23 cellular contexts compared by ENCODE assay signal in genomic region chr9:106874657-106875056, GRCh38. TPM values are rescaled to one million over a fixed set of nuclear protein-coding genes. Genes with fewer than 3 reads are reported as not detected.
DNase-seq lines count a peak whose midpoint lies in the region; ATAC-seq and TF ChIP-seq lines count a peak whose summit lies in the region.
"Had no signal": no experiment of that assay in that cellular context is flagged by ENCODE, and none has a peak within 500 bp of the region (broad histone marks: within the 10 kb centered on the region; RNA-seq: fewer than 3 reads in every experiment).

No MANE protein-coding gene starts in this region.

- H3K4me1 Mint-ChIP-seq in endothelial cell (ENCODE audit: unreplicated experiment) (peaks cover 57% of the 10 kb centered on the region), neural progenitor cell (peaks cover 7% of the 10 kb centered on the region), progenitor cell of endocrine pancreas (ENCODE audit: low read depth) (peaks cover 22% of the 10 kb centered on the region)
- H3K4me1 Mint-ChIP-seq: naive B cell; stimulated activated effector memory CD8-positive, alpha-beta T cell treated with anti-CD3 and anti-CD28 coated beads, Interleukin-12 subunit alpha, Interleukin-12 subunit beta, amount 100 ng/mL, for 72 hours had no signal

- H3K27ac ChIP-seq in neural progenitor cell (peak overlapping the region; percentile 54), RWPE1 (no peak overlapping the region)
- H3K27ac ChIP-seq: C4-2B had no signal

- CTCF ChIA-PET in RWPE1 (lab: Yijun Ruan, JAX), result no interaction called here

- DNase-seq in LHCN-M2 (ENCODE audit: low read depth), result peak; percentile 74
- DNase-seq in endothelial cell (ENCODE audit: low spot score), result no peak
- no peak for DNase-seq in neural progenitor cell (ENCODE audit: low spot score)
- DNase-seq in SW480 (ENCODE audit: low spot score), result no peak
- no peak for DNase-seq in BE2C
- no peak for DNase-seq in progenitor cell of endocrine pancreas (ENCODE audit: low spot score, unreplicated experiment)
- DNase-seq in RWPE1 (ENCODE audit: low spot score), result no peak
- DNase-seq: activated CD4-positive, alpha-beta T cell treated with anti-CD3 and anti-CD28 coated beads for 4 hours; activated CD8-positive, alpha-beta memory T cell treated with anti-CD3 and anti-CD28 coated beads for 24 hours; activated T-cell treated with anti-CD3 and anti-CD28 coated beads, Interleukin-2, amount 50 U/mL, for 4 hours; heart left ventricle; naive B cell; NCI-H1417 treated with DMSO at 0.1 percent for 48 hours; NCI-H510A treated with DMSO at 0.1 percent for 48 hours; occipital lobe; spleen; stimulated activated CD4-positive, alpha-beta T cell treated with anti-CD3 and anti-CD28 coated beads, Interleukin-2, amount 100 ng/mL, for 48 hours had no signal

- H3K79me2 ChIP-seq in neural progenitor cell (ENCODE audit: low read depth), result peaks cover 100% of the 10 kb centered on the region

- H3K4me3 Mint-ChIP-seq in endothelial cell (ENCODE audit: unreplicated experiment) (peak overlapping the region; percentile 12), neural progenitor cell (no peak overlapping the region), progenitor cell of endocrine pancreas (ENCODE audit: low read depth) (no peak overlapping the region)
- H3K4me3 Mint-ChIP-seq: activated T-cell treated with anti-CD3 and anti-CD28 coated beads, Interleukin-2, amount 50 U/mL, for 4 hours; naive B cell; stimulated activated effector memory CD8-positive, alpha-beta T cell treated with anti-CD3 and anti-CD28 coated beads, Interleukin-12 subunit alpha, Interleukin-12 subunit beta, amount 100 ng/mL, for 72 hours; T-helper 1 cell treated with Interleukin-12 subunit alpha and Interleukin-12 subunit beta and Interleukin-4 antibody, amounts not matched to agents 30 μg/mL and 1 μg/mL, for 36 hours had no signal

- H3K27ac Mint-ChIP-seq in endothelial cell (ENCODE audit: unreplicated experiment) (peak overlapping the region; percentile 16), neural progenitor cell (no peak overlapping the region), progenitor cell of endocrine pancreas (no peak overlapping the region)
- H3K27ac Mint-ChIP-seq: naive B cell; stimulated activated effector memory CD8-positive, alpha-beta T cell treated with anti-CD3 and anti-CD28 coated beads, Interleukin-12 subunit alpha, Interleukin-12 subunit beta, amount 100 ng/mL, for 72 hours; T-helper 1 cell treated with Interleukin-12 subunit alpha and Interleukin-12 subunit beta and Interleukin-4 antibody, amounts not matched to agents 30 μg/mL and 1 μg/mL, for 36 hours had no signal

- H3K36me3 Mint-ChIP-seq in endothelial cell (ENCODE audit: low read depth, unreplicated experiment) (no peaks in the 10 kb centered on the region), neural progenitor cell (peaks cover 81% of the 10 kb centered on the region), progenitor cell of endocrine pancreas (ENCODE audit: insufficient read depth) (no peaks in the 10 kb centered on the region)
- H3K36me3 Mint-ChIP-seq: naive B cell; stimulated activated effector memory CD8-positive, alpha-beta T cell treated with anti-CD3 and anti-CD28 coated beads, Interleukin-12 subunit alpha, Interleukin-12 subunit beta, amount 100 ng/mL, for 72 hours had no signal

- peaks cover 45% of the 10 kb centered on the region for H3F3A ChIP-seq in neural progenitor cell (ENCODE audit: low read depth)

- peaks cover 76% of the 10 kb centered on the region for H3K4me1 ChIP-seq in neural progenitor cell
- H3K4me1 ChIP-seq in BE2C, result peaks cover 17% of the 10 kb centered on the region

- H3K9me3 ChIP-seq in neural progenitor cell (ENCODE audit: low read depth) (no peaks in the 10 kb centered on the region), BE2C (no peaks in the 10 kb centered on the region)
- H3K9me3 ChIP-seq: heart left ventricle, spleen had no signal

- no peaks in the 10 kb centered on the region for H3K36me3 ChIP-seq in neural progenitor cell
- H3K36me3 ChIP-seq in BE2C, result no peaks in the 10 kb centered on the region; the same call in 1 of the 2 replicates
- H3K36me3 ChIP-seq: heart left ventricle, spleen had no signal

- H4K20me1 ChIP-seq in neural progenitor cell (ENCODE audit: low read depth), result peaks cover 100% of the 10 kb centered on the region

- POLR2A ChIA-PET in RWPE1 (lab: Yijun Ruan, JAX; ENCODE audit: low non-redundant PET), result no interaction called here

- H2AFZ ChIP-seq in neural progenitor cell (replicated peaks), result no peak overlapping the region

- no peak overlapping the region for H3K9ac ChIP-seq in neural progenitor cell

- no peak for TF ChIP-seq CTCF in endothelial cell (IDR thresholded peaks at IDR 0.05; ENCODE audit: unreplicated experiment)
- TF ChIP-seq CTCF in neural progenitor cell (IDR thresholded peaks at IDR 0.05), result no peak
- no peak for TF ChIP-seq CTCF in BE2C (IDR thresholded peaks at IDR 0.05; ENCODE audit: low read depth, low read length)
- TF ChIP-seq CTCF in progenitor cell of endocrine pancreas (IDR thresholded peaks at IDR 0.05; ENCODE audit: unreplicated experiment), result no peak
- TF ChIP-seq CTCF in RWPE1 (conservative IDR thresholded peaks at IDR 0.05; ENCODE audit: low read depth), result no peak

- H3K27me3 Mint-ChIP-seq in endothelial cell (ENCODE audit: unreplicated experiment) (no peaks in the 10 kb centered on the region), neural progenitor cell (ENCODE audit: insufficient read depth, low read depth) (no peaks in the 10 kb centered on the region), progenitor cell of endocrine pancreas (no peaks in the 10 kb centered on the region)

- no peaks in the 10 kb centered on the region for H3K27me3 ChIP-seq in neural progenitor cell
- H3K27me3 ChIP-seq in BE2C, result no peaks in the 10 kb centered on the region
- H3K27me3 ChIP-seq: heart left ventricle, spleen had no signal

- H3K4me2 ChIP-seq in neural progenitor cell, result no peak overlapping the region

- peak; percentile 58 for ATAC-seq in GM19463 (IDR thresholded peaks at IDR 0.05; ENCODE audit: unreplicated experiment)
- ATAC-seq: activated T-cell treated with anti-CD3 and anti-CD28 coated beads, Interleukin-2, amount 50 U/mL, for 4 hours; heart left ventricle; K562; Panc1; stimulated activated effector memory CD8-positive, alpha-beta T cell treated with anti-CD3 and anti-CD28 coated beads, Interleukin-12 subunit alpha, Interleukin-12 subunit beta, amount 100 ng/mL, for 72 hours had no signal

- H3K4me3 ChIP-seq in neural progenitor cell, result no peak overlapping the region
- H3K4me3 ChIP-seq in BE2C (ENCODE audit: low read depth, low read length), result no peak overlapping the region
- H3K4me3 ChIP-seq: heart left ventricle, K562, spleen had no signal

- H3K9me3 Mint-ChIP-seq in endothelial cell (ENCODE audit: unreplicated experiment), result no peaks in the 10 kb centered on the region
- H3K9me3 Mint-ChIP-seq in neural progenitor cell, result peaks cover 49% of the 10 kb centered on the region
- H3K9me3 Mint-ChIP-seq in progenitor cell of endocrine pancreas (ENCODE audit: low read depth), result no peaks in the 10 kb centered on the region
- H3K9me3 Mint-ChIP-seq: naive B cell; T-helper 1 cell treated with Interleukin-12 subunit alpha and Interleukin-12 subunit beta and Interleukin-4 antibody, amounts not matched to agents 30 μg/mL and 1 μg/mL, for 36 hours had no signal

RNA-seq across cellular contexts. Expression of gene ZNF462, which starts 11.7 kb away (rescaled TPM):
- total RNA-seq in LHCN-M2 (2014; rRNA removed) (11.3 and 14.6 TPM in 2 replicates), endothelial cell (ENCODE audit: unreplicated experiment) (98.3 TPM), neural progenitor cell (ENCODE audit: low replicate concordance) (81.8 and 93.4 TPM in 2 replicates), progenitor cell of endocrine pancreas (102 and 103 TPM in 2 replicates)
- polyA plus RNA-seq in LHCN-M2 (2012), result 4.4 TPM
- 19.5 TPM for polyA plus RNA-seq in BE2C (2012; ENCODE audit: insufficient read depth, insufficient read length, low read depth)
- polyA plus RNA-seq: K562 had no signal
